ENCODE assay signal across 19 cellular contexts in genomic region chr14:22540811-22541360, GRCh38. TPM values are rescaled to one million over a fixed set of nuclear protein-coding genes. Genes with fewer than 3 reads are reported as not detected.
DNase-seq lines count a peak whose midpoint lies in the region; ATAC-seq, FAIRE-seq and TF ChIP-seq lines count a peak whose summit lies in the region.
"Had no signal": no experiment of that assay in that cellular context is flagged by ENCODE, and none has a peak within 500 bp of the region (broad histone marks: within the 10 kb centered on the region; RNA-seq: fewer than 3 reads in every experiment).

No MANE protein-coding gene starts in this region.

- TF ChIP-seq EP300 in sigmoid colon (IDR thresholded peaks at IDR 0.05): no peak

- H3K36me3 ChIP-seq in CD8-positive, alpha-beta memory T cell (ENCODE audit: insufficient read depth, low read length): peaks cover 92% of the 10 kb centered on the region
- no peaks in the 10 kb centered on the region for H3K36me3 ChIP-seq in sigmoid colon
- H3K36me3 ChIP-seq: upper lobe of left lung had no signal

- no peaks in the 10 kb centered on the region for H3K9me3 ChIP-seq in CD8-positive, alpha-beta memory T cell (ENCODE audit: low read length)
- no peaks in the 10 kb centered on the region for H3K9me3 ChIP-seq in sigmoid colon
- H3K9me3 ChIP-seq: upper lobe of left lung had no signal

- CTCF ChIA-PET in CD8-positive, alpha-beta memory T cell (lab: Charles Lee): interaction anchor here (0.8 to 8.2 kb wide), 11 partner anchors 9 to 818 kb away, joined by 3 to 68 read pairs (median 5); no protein-coding TSS in a partner anchor

- peak overlapping the region; percentile 35 for H3K27ac ChIP-seq in CD8-positive, alpha-beta memory T cell (ENCODE audit: low read depth, low read length)
- H3K27ac ChIP-seq in skin epidermis (peak overlapping the region in 11 of 21 experiments; percentile 5 to 98 (median 54)), sigmoid colon (no peak overlapping the region)
- H3K27ac ChIP-seq: epithelial cell of prostate, foreskin keratinocyte had no signal

- DNase-seq in activated T-cell treated with anti-CD3 and anti-CD28 coated beads, Interleukin-2, amount 50 U/mL, for 4 hours: no peak
- no peak for DNase-seq in activated T-cell treated with anti-CD3 and anti-CD28 coated beads, Interleukin-2, amount 50 U/mL, for 1 hour
- no peak for DNase-seq in CD8-positive, alpha-beta memory T cell
- DNase-seq in sigmoid colon: no peak
- DNase-seq in NK-92 treated with Interleukin-12 subunit alpha and Interleukin-12 subunit beta, amount 100 ng/mL, for 24 hours (lab: John Stamatoyannopoulos, UW): no peak
- no peak for DNase-seq in H54 (ENCODE audit: insufficient read length, low spot score)
- DNase-seq: COR-L47; foreskin keratinocyte; NCI-H1694 treated with DMSO at 0.1 percent for 48 hours; RPMI8226; stimulated activated CD4-positive, alpha-beta T cell treated with anti-CD3 and anti-CD28 coated beads, Interleukin-12 subunit alpha, Interleukin-12 subunit beta, amount 100 ng/mL, for 4 hours; stimulated activated naive CD4-positive, alpha-beta T cell; upper lobe of left lung had no signal

- WGBS in sigmoid colon, 2 donors: 70 to 77% methylated on average over 4 of the region's 4 CpGs

- POLR2A ChIA-PET in CD8-positive, alpha-beta memory T cell (lab: Charles Lee): interaction anchor here (0.8 to 7.8 kb wide), 9 partner anchors 8 to 543 kb away, joined by 3 to 187 read pairs (median 5); partner anchors contain the start of gene DAD1

- peak overlapping the region; percentile 82 for H3K4me3 Mint-ChIP-seq in activated T-cell treated with anti-CD3 and anti-CD28 coated beads, Interleukin-2, amount 50 U/mL, for 4 hours
- H3K4me3 Mint-ChIP-seq in CD8-positive, alpha-beta memory T cell: peak overlapping the region; percentile 81 to 93 (median 85)
- H3K4me3 Mint-ChIP-seq in activated T-helper 17 cell treated with anti-CD3 and anti-CD28 coated beads, Interleukin-2, amount 50 U/mL, for 72 hours: peak overlapping the region; percentile 88
- H3K4me3 Mint-ChIP-seq: dendritic cell treated with granulocyte-macrophage colony-stimulating factor and Interleukin-4, amounts not matched to agents 40 ng/mL and 50 ng/mL, for 4 days; GM23338 had no signal

- no peaks in the 10 kb centered on the region for H3K9me3 Mint-ChIP-seq in activated T-cell treated with anti-CD3 and anti-CD28 coated beads, Interleukin-2, amount 50 U/mL, for 4 hours
- H3K9me3 Mint-ChIP-seq in CD8-positive, alpha-beta memory T cell: no peaks in the 10 kb centered on the region
- no peaks in the 10 kb centered on the region for H3K9me3 Mint-ChIP-seq in activated T-helper 17 cell treated with anti-CD3 and anti-CD28 coated beads, Interleukin-2, amount 50 U/mL, for 72 hours
- H3K9me3 Mint-ChIP-seq: dendritic cell treated with granulocyte-macrophage colony-stimulating factor and Interleukin-4, amounts not matched to agents 40 ng/mL and 50 ng/mL, for 4 days; GM23338 had no signal

- no peak for FAIRE-seq in H54 (lab: Jason Lieb, UNC)

- intact Hi-C loops in sigmoid colon (cut with DNase I): no loop called here

- peaks cover 89% of the 10 kb centered on the region for H3K36me3 Mint-ChIP-seq in activated T-cell treated with anti-CD3 and anti-CD28 coated beads, Interleukin-2, amount 50 U/mL, for 4 hours (ENCODE audit: insufficient read depth)
- H3K36me3 Mint-ChIP-seq in CD8-positive, alpha-beta memory T cell: peaks cover 72 to 95% (median 74%) of the 10 kb centered on the region in 3 donors
- peaks cover 100% of the 10 kb centered on the region for H3K36me3 Mint-ChIP-seq in activated T-helper 17 cell treated with anti-CD3 and anti-CD28 coated beads, Interleukin-2, amount 50 U/mL, for 72 hours (ENCODE audit: low read depth)

- TF ChIP-seq POLR2A in sigmoid colon (IDR thresholded peaks at IDR 0.05): no peak
- no peak for TF ChIP-seq POLR2A in H54 (IDR thresholded peaks at IDR 0.05; ENCODE audit: low read depth, low read length)

- peak overlapping the region; percentile 88 to 100 (median 98) for H3K27ac Mint-ChIP-seq in CD8-positive, alpha-beta memory T cell
- peak overlapping the region; percentile 99 for H3K27ac Mint-ChIP-seq in activated T-helper 17 cell treated with anti-CD3 and anti-CD28 coated beads, Interleukin-2, amount 50 U/mL, for 72 hours
- H3K27ac Mint-ChIP-seq: dendritic cell treated with granulocyte-macrophage colony-stimulating factor and Interleukin-4, amounts not matched to agents 40 ng/mL and 50 ng/mL, for 4 days; GM23338; progenitor cell of endocrine pancreas had no signal

- peaks cover 99% of the 10 kb centered on the region for H3K4me1 ChIP-seq in CD8-positive, alpha-beta memory T cell (ENCODE audit: insufficient read depth, low read length)
- H3K4me1 ChIP-seq in sigmoid colon: peaks cover 0 to 17% (median 11%) of the 10 kb centered on the region in 4 donors

- peak overlapping the region; percentile 60 for H3K4me3 ChIP-seq in CD8-positive, alpha-beta memory T cell (ENCODE audit: low read length)
- no peak overlapping the region for H3K4me3 ChIP-seq in skin epidermis
- H3K4me3 ChIP-seq in sigmoid colon: no peak overlapping the region
- H3K4me3 ChIP-seq: GM23338, upper lobe of left lung had no signal

- no peaks in the 10 kb centered on the region for H3K27me3 Mint-ChIP-seq in activated T-cell treated with anti-CD3 and anti-CD28 coated beads, Interleukin-2, amount 50 U/mL, for 4 hours (ENCODE audit: low read depth)
- H3K27me3 Mint-ChIP-seq in CD8-positive, alpha-beta memory T cell: no peaks in the 10 kb centered on the region
- no peaks in the 10 kb centered on the region for H3K27me3 Mint-ChIP-seq in activated T-helper 17 cell treated with anti-CD3 and anti-CD28 coated beads, Interleukin-2, amount 50 U/mL, for 72 hours
- H3K27me3 Mint-ChIP-seq: dendritic cell treated with granulocyte-macrophage colony-stimulating factor and Interleukin-4, amounts not matched to agents 40 ng/mL and 50 ng/mL, for 4 days had no signal

- ATAC-seq in activated T-cell treated with anti-CD3 and anti-CD28 coated beads, Interleukin-2, amount 50 U/mL, for 4 hours: no peak
- peak; percentile 9 for ATAC-seq in activated T-helper 17 cell treated with anti-CD3 and anti-CD28 coated beads, Interleukin-2, amount 50 U/mL, for 72 hours (replicated peaks)
- ATAC-seq: foreskin keratinocyte, GM23338 had no signal

- no peaks in the 10 kb centered on the region for H3K27me3 ChIP-seq in CD8-positive, alpha-beta memory T cell (ENCODE audit: insufficient read depth, low read length, poor library complexity, severe bottlenecking)
- no peaks in the 10 kb centered on the region for H3K27me3 ChIP-seq in sigmoid colon
- H3K27me3 ChIP-seq: foreskin keratinocyte, upper lobe of left lung had no signal

- no peak for TF ChIP-seq CTCF in sigmoid colon (IDR thresholded peaks at IDR 0.05)

- H3K4me1 Mint-ChIP-seq in activated T-cell treated with anti-CD3 and anti-CD28 coated beads, Interleukin-2, amount 50 U/mL, for 4 hours (ENCODE audit: low read depth): peaks cover 96% of the 10 kb centered on the region
- H3K4me1 Mint-ChIP-seq in CD8-positive, alpha-beta memory T cell: peaks cover 96 to 100% (median 100%) of the 10 kb centered on the region in 3 donors
- peaks cover 87% of the 10 kb centered on the region for H3K4me1 Mint-ChIP-seq in activated T-helper 17 cell treated with anti-CD3 and anti-CD28 coated beads, Interleukin-2, amount 50 U/mL, for 72 hours

RNA-seq across cellular contexts. Expression of gene DAD1, which starts 48.1 kb away (rescaled TPM):
- total RNA-seq in activated T-cell treated with anti-CD3 and anti-CD28 coated beads, Interleukin-2, amount 50 U/mL, for 4 hours: 100 to 1,000 TPM; 287 to 323 (median 300) TPM
- total RNA-seq in CD8-positive, alpha-beta memory T cell: 100 to 1,000 TPM; 329 to 353 TPM
- 622 TPM for polyA plus RNA-seq in CD8-positive, alpha-beta memory T cell
- total RNA-seq in activated T-helper 17 cell treated with anti-CD3 and anti-CD28 coated beads, Interleukin-2, amount 50 U/mL, for 72 hours: 100 to 1,000 TPM; 218 to 229 TPM
- total RNA-seq in sigmoid colon: 100 to 1,000 TPM; 115 to 192 (median 164) TPM
- polyA plus RNA-seq in sigmoid colon: 100 to 1,000 TPM; 136 to 274 (median 160) TPM

RNA-seq across cellular contexts. Expression of gene ABHD4, which starts 57.2 kb away (rescaled TPM):
- 1 to 10 TPM; 1.9 to 3.9 (median 2.1) TPM for total RNA-seq in activated T-cell treated with anti-CD3 and anti-CD28 coated beads, Interleukin-2, amount 50 U/mL, for 4 hours
- 10 to 100 TPM in 1 of 2 experiments, 1 to 10 TPM in 1; 8.4 to 11.4 TPM for total RNA-seq in CD8-positive, alpha-beta memory T cell
- 13.7 TPM for polyA plus RNA-seq in CD8-positive, alpha-beta memory T cell
- total RNA-seq in activated T-helper 17 cell treated with anti-CD3 and anti-CD28 coated beads, Interleukin-2, amount 50 U/mL, for 72 hours: 10 to 100 TPM; 11.2 to 31.0 TPM
- total RNA-seq in sigmoid colon: 10 to 100 TPM; 17.4 to 20.4 (median 18.7) TPM
- polyA plus RNA-seq in sigmoid colon: 10 to 100 TPM in 2 of 3 donors, 1 to 10 TPM in 1; 9.5 to 18.0 (median 12.3) TPM

Comparison
In these comparisons a context has a peak if more than half of its experiments do, and no peak if none do; other contexts are left out.
1. H3K27ac ChIP-seq: peak in CD8-positive, alpha-beta memory T cell (single experiment) and skin epidermis (11 of 21); none in sigmoid colon (0 of 4).
2. Peak in every context shown above with its lines, with median percentiles within 50 percentile points of each other: H3K4me3 Mint-ChIP-seq.